36 cellular contexts compared by ENCODE assay signal in genomic region chr5:93964421-93964820, GRCh38.
"Had no signal": no experiment of that assay in that cellular context is flagged by ENCODE, and none has a peak within 500 bp of the region (broad histone marks: within the 10 kb centered on the region; RNA-seq: fewer than 3 reads in every experiment).

No MANE protein-coding gene starts in this region.

- DNase-seq: activated B cell treated with CpG ODN at 0.5 μM for 24 hours; activated CD4-positive, alpha-beta memory T cell treated with anti-CD3 and anti-CD28 coated beads for 36 hours; activated CD4-positive, alpha-beta T cell treated with anti-CD3 and anti-CD28 coated beads for 4 hours; activated CD4-positive, alpha-beta T cell treated with anti-CD3 and anti-CD28 coated beads, Interleukin-2, amount 10 ng/mL, durations not matched to agents 24 days and 14 days; activated CD4-positive, alpha-beta T cell treated with anti-CD3 and anti-CD28 coated beads, Interleukin-2, amount 50 U/mL, for 1 hour; activated CD4-positive, alpha-beta T cell treated with anti-CD3 and anti-CD28 coated beads, Interleukin-2, amount 50 U/mL, for 4 hours; activated CD4-positive, CD25-positive, alpha-beta regulatory T cell treated with anti-CD3 and anti-CD28 coated beads, Interleukin-2, amount 50 U/mL, for 72 hours; activated CD8-positive, alpha-beta memory T cell treated with anti-CD3 and anti-CD28 coated beads, Interleukin-2, amount 50 U/mL, for 4 hours; activated CD8-positive, alpha-beta T cell treated with anti-CD3 and anti-CD28 coated beads for 36 hours; activated effector memory CD4-positive, alpha-beta T cell treated with anti-CD3 and anti-CD28 coated beads, Interleukin-2, amount 50 U/mL, for 16 hours; activated gamma-delta T cell treated with Interleukin-2 at 50 U/mL for 16 hours; activated naive CD4-positive, alpha-beta T cell; activated naive CD4-positive, alpha-beta T cell treated with anti-CD3 and anti-CD28 coated beads for 36 hours; activated naive CD4-positive, alpha-beta T cell treated with anti-CD3 and anti-CD28 coated beads, Interleukin-2, amount 50 U/mL, for 16 hours; activated naive CD8-positive, alpha-beta T cell treated with anti-CD3 and anti-CD28 coated beads for 36 hours; activated T-cell treated with anti-CD3 and anti-CD28 coated beads for 4 hours; activated T-cell treated with anti-CD3 and anti-CD28 coated beads, Interleukin-2, amount 50 U/mL, for 1 hour; activated T-cell treated with anti-CD3 and anti-CD28 coated beads, Interleukin-2, amount 50 U/mL, for 4 hours; activated T-cell treated with anti-CD3 and anti-CD28 coated beads, Interleukin-2, amount 50 U/mL, for 72 hours; adrenal gland; amniotic stem cell; aorta; body of pancreas; brain microvascular endothelial cell; central memory CD4-positive, alpha-beta T cell; colonic mucosa; T-helper 2 cell; T-helper 9 cell had no signal

- FAIRE-seq: astrocyte, TTC549 had no signal

- ATAC-seq: activated CD8-positive, alpha-beta T cell treated with anti-CD3 and anti-CD28 coated beads for 36 hours; activated naive CD4-positive, alpha-beta T cell treated with anti-CD3 and anti-CD28 coated beads, Interleukin-2, amount 50 U/mL, for 72 hours; activated T-cell treated with anti-CD3 and anti-CD28 coated beads, Interleukin-2, amount 50 U/mL, for 4 hours; activated T-cell treated with anti-CD3 and anti-CD28 coated beads, Interleukin-2, amount 50 U/mL, for 72 hours; activated T-helper 17 cell treated with anti-CD3 and anti-CD28 coated beads, Interleukin-2, amount 50 U/mL, for 72 hours; body of pancreas had no signal

- H3K27me3 ChIP-seq: adrenal gland, body of pancreas, brain microvascular endothelial cell, breast epithelium, colonic mucosa had no signal

- H3K4me1 Mint-ChIP-seq: activated B cell treated with CpG ODN at 0.5 μM for 24 hours; activated CD4-positive, alpha-beta T cell treated with anti-CD3 and anti-CD28 coated beads, Interleukin-2, amount 10 ng/mL, durations not matched to agents 24 days and 14 days; activated naive CD8-positive, alpha-beta T cell treated with anti-CD3 and anti-CD28 coated beads for 36 hours; activated T-helper 17 cell treated with anti-CD3 and anti-CD28 coated beads, Interleukin-2, amount 50 U/mL, for 72 hours had no signal

- H3K36me3 ChIP-seq: adrenal gland, brain microvascular endothelial cell, breast epithelium, colonic mucosa had no signal

- H3K4me3 ChIP-seq: adrenal gland, body of pancreas, breast epithelium, colonic mucosa had no signal

- H3K4me3 Mint-ChIP-seq: activated B cell treated with CpG ODN at 0.5 μM for 24 hours; activated CD4-positive, alpha-beta memory T cell treated with anti-CD3 and anti-CD28 coated beads for 36 hours; activated CD4-positive, alpha-beta T cell treated with anti-CD3 and anti-CD28 coated beads, Interleukin-2, amount 10 ng/mL, durations not matched to agents 24 days and 14 days; activated CD8-positive, alpha-beta T cell treated with anti-CD3 and anti-CD28 coated beads for 36 hours; activated naive CD4-positive, alpha-beta T cell treated with anti-CD3 and anti-CD28 coated beads for 36 hours; activated naive CD8-positive, alpha-beta T cell treated with anti-CD3 and anti-CD28 coated beads for 36 hours; activated T-cell treated with anti-CD3 and anti-CD28 coated beads, Interleukin-2, amount 50 U/mL, for 4 hours; activated T-cell treated with anti-CD3 and anti-CD28 coated beads, Interleukin-2, amount 50 U/mL, for 72 hours; activated T-helper 1 cell treated with anti-CD3 and anti-CD28 coated beads, Interleukin-12 subunit alpha, Interleukin-12 subunit beta, Interleukin-2, Interleukin-4 antibody, amounts not matched to agents 30 ng/mL and 10 ng/mL and 1 ng/mL, durations not matched to agents 14 hours and 24 hours and 36 hours; activated T-helper 17 cell treated with anti-CD3 and anti-CD28 coated beads, Interleukin-2, amount 50 U/mL, for 72 hours; T-helper 2 cell treated with Interferon-gamma antibody and Interleukin-4, amounts not matched to agents 5 μg/mL and 100 μg/mL, for 36 hours had no signal

- H3K9me3 ChIP-seq: adrenal gland, body of pancreas, breast epithelium, colonic mucosa had no signal

- H3K27ac ChIP-seq: adrenal gland, body of pancreas, brain microvascular endothelial cell, breast epithelium, colonic mucosa, VCaP had no signal

- H3K4me1 ChIP-seq: adrenal gland, body of pancreas, breast epithelium, colonic mucosa had no signal

- H3K27ac Mint-ChIP-seq: activated B cell treated with CpG ODN at 0.5 μM for 24 hours; activated CD4-positive, alpha-beta memory T cell treated with anti-CD3 and anti-CD28 coated beads for 36 hours; activated CD4-positive, alpha-beta T cell treated with anti-CD3 and anti-CD28 coated beads, Interleukin-2, amount 10 ng/mL, durations not matched to agents 24 days and 14 days; activated CD8-positive, alpha-beta T cell treated with anti-CD3 and anti-CD28 coated beads for 36 hours; activated naive CD4-positive, alpha-beta T cell treated with anti-CD3 and anti-CD28 coated beads for 36 hours; activated naive CD4-positive, alpha-beta T cell treated with anti-CD3 and anti-CD28 coated beads, Interleukin-2, amount 50 U/mL, for 72 hours; activated naive CD8-positive, alpha-beta T cell treated with anti-CD3 and anti-CD28 coated beads for 36 hours; activated T-cell treated with anti-CD3 and anti-CD28 coated beads, Interleukin-2, amount 50 U/mL, for 72 hours; activated T-helper 1 cell treated with anti-CD3 and anti-CD28 coated beads, Interleukin-12 subunit alpha, Interleukin-12 subunit beta, Interleukin-2, Interleukin-4 antibody, amounts not matched to agents 30 ng/mL and 10 ng/mL and 1 ng/mL, durations not matched to agents 14 hours and 24 hours and 36 hours; activated T-helper 17 cell treated with anti-CD3 and anti-CD28 coated beads, Interleukin-2, amount 50 U/mL, for 72 hours; T-helper 2 cell treated with Interferon-gamma antibody and Interleukin-4, amounts not matched to agents 5 μg/mL and 100 μg/mL, for 36 hours had no signal

- H3K9me3 Mint-ChIP-seq: activated B cell treated with CpG ODN at 0.5 μM for 24 hours; activated CD4-positive, alpha-beta memory T cell treated with anti-CD3 and anti-CD28 coated beads for 36 hours; activated naive CD4-positive, alpha-beta T cell treated with anti-CD3 and anti-CD28 coated beads for 36 hours; activated T-helper 1 cell treated with anti-CD3 and anti-CD28 coated beads, Interleukin-12 subunit alpha, Interleukin-12 subunit beta, Interleukin-2, Interleukin-4 antibody, amounts not matched to agents 30 ng/mL and 10 ng/mL and 1 ng/mL, durations not matched to agents 14 hours and 24 hours and 36 hours; activated T-helper 17 cell treated with anti-CD3 and anti-CD28 coated beads, Interleukin-2, amount 50 U/mL, for 72 hours; T-helper 2 cell treated with Interferon-gamma antibody and Interleukin-4, amounts not matched to agents 5 μg/mL and 100 μg/mL, for 36 hours had no signal

- H3K27me3 Mint-ChIP-seq: activated B cell treated with CpG ODN at 0.5 μM for 24 hours; activated CD4-positive, alpha-beta memory T cell treated with anti-CD3 and anti-CD28 coated beads for 36 hours; activated CD4-positive, alpha-beta T cell treated with anti-CD3 and anti-CD28 coated beads, Interleukin-2, amount 10 ng/mL, durations not matched to agents 24 days and 14 days; activated CD8-positive, alpha-beta T cell treated with anti-CD3 and anti-CD28 coated beads for 36 hours; activated naive CD8-positive, alpha-beta T cell treated with anti-CD3 and anti-CD28 coated beads for 36 hours; activated T-helper 17 cell treated with anti-CD3 and anti-CD28 coated beads, Interleukin-2, amount 50 U/mL, for 72 hours had no signal
